Comparison of ENCODE assay signal across 12 cellular contexts in the genomic region with DNA sequence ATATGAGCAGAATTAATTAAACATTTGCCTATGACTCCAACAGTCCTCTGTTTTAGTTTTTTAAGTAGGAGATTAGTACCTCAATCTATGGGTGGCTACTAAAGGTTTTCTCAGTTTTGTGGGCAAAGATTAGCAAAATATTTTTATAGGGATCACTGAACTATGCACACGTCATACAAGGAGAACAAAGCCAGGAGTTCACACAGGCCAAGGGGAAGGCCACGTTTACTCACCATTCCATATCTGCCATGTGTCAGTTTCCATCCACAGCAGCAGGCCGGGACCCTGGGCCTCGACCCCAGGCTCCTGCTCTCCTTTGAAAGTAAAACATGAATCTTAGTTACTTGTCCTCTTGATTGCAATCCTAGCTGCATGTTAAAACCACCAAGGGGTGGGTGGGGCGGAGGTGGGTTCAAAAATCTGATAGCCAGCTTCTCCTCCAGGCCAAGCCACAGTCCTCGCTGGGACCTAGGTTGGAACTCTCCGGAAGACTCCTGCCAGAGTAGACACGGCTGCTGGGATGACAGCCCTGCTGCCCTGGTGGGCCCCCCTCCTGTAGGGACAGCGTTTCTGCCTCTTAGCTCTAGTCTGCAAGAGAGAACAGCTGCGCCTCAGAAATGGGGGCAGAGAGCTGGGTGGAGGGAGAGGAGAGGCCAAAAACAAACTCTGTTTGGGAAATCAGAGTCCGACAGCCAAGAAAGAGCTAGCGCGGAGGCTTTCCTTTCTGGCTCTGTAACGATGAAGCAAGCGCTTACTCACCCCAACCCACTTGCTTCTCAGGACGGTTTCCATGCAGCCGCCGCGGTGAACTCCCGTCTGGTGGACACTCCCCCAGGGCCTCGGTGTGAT. TPM values are rescaled to one million over a fixed set of nuclear protein-coding genes. Genes with fewer than 3 reads are reported as not detected.
DNase-seq lines count a peak whose midpoint lies in the region; ATAC-seq and TF ChIP-seq lines count a peak whose summit lies in the region.
"Had no signal": no experiment of that assay in that cellular context is flagged by ENCODE, and none has a peak within 500 bp of the region (broad histone marks: within the 10 kb centered on the region; RNA-seq: fewer than 3 reads in every experiment).

No MANE protein-coding gene starts in this region.

- peaks cover 75% of the 10 kb centered on the region for H3K36me3 Mint-ChIP-seq in activated naive CD8-positive, alpha-beta T cell treated with anti-CD3 and anti-CD28 coated beads, Interleukin-2, amount 50 U/mL, for 24 hours (ENCODE audit: low read depth)

- 75% methylated on average over 21 of the region's 21 CpGs for WGBS in smooth muscle cell (ENCODE audit: low lambda C conversion rate)

- H2AFZ ChIP-seq in smooth muscle cell (ENCODE audit: low read depth): no peak overlapping the region

- no peak for TF ChIP-seq CTCF in smooth muscle cell (IDR thresholded peaks at IDR 0.05; ENCODE audit: borderline replicate concordance, insufficient read depth, poor library complexity, severe bottlenecking)

- H3K36me3 ChIP-seq in smooth muscle cell (ENCODE audit: low read depth): peaks cover 26% of the 10 kb centered on the region

- no peaks in the 10 kb centered on the region for H3K4me1 ChIP-seq in smooth muscle cell (ENCODE audit: low read depth)

- H4K20me1 ChIP-seq in smooth muscle cell (ENCODE audit: low read depth): no peaks in the 10 kb centered on the region

- H3K27ac Mint-ChIP-seq in activated naive CD8-positive, alpha-beta T cell treated with anti-CD3 and anti-CD28 coated beads, Interleukin-2, amount 50 U/mL, for 24 hours: no peak overlapping the region

- no peaks in the 10 kb centered on the region for H3K4me1 Mint-ChIP-seq in activated naive CD8-positive, alpha-beta T cell treated with anti-CD3 and anti-CD28 coated beads, Interleukin-2, amount 50 U/mL, for 24 hours
- H3K4me1 Mint-ChIP-seq: CD8-positive, alpha-beta memory T cell had no signal

- peaks cover 29% of the 10 kb centered on the region for H3F3A ChIP-seq in smooth muscle cell (ENCODE audit: low read depth)

- H3K9me3 Mint-ChIP-seq in activated naive CD8-positive, alpha-beta T cell treated with anti-CD3 and anti-CD28 coated beads, Interleukin-2, amount 50 U/mL, for 24 hours: no peaks in the 10 kb centered on the region
- H3K9me3 Mint-ChIP-seq: CD8-positive, alpha-beta memory T cell had no signal

- H3K27ac ChIP-seq in caudate nucleus (ENCODE audit: low read depth, low read length) (peak overlapping the region; percentile 63), layer of hippocampus (ENCODE audit: low read depth, low read length) (peak overlapping the region; percentile 42), smooth muscle cell (ENCODE audit: low read depth) (peak overlapping the region; percentile 94)

- H3K4me3 ChIP-seq in smooth muscle cell: no peak overlapping the region

- peak; percentile 58 for DNase-seq in ELR (ENCODE audit: low read depth)
- DNase-seq in caudate nucleus (lab: John Stamatoyannopoulos, UW): peak in 30 of 61 donors; percentile 12 to 78 (median 42)
- DNase-seq in smooth muscle cell (lab: John Stamatoyannopoulos, UW; ENCODE audit: unreplicated experiment): no peak
- DNase-seq in activated naive CD8-positive, alpha-beta T cell treated with anti-CD3 and anti-CD28 coated beads, Interleukin-2, amount 50 U/mL, for 24 hours: no peak
- DNase-seq in foreskin melanocyte: no peak
- DNase-seq: activated naive CD4-positive, alpha-beta T cell treated with anti-CD3 and anti-CD28 coated beads, Interleukin-2, amount 50 U/mL, for 16 hours; CD8-positive, alpha-beta memory T cell; NCI-H1048; small intestine had no signal

- peak overlapping the region; percentile 78 for H3K9ac ChIP-seq in smooth muscle cell (ENCODE audit: low read depth)

- H3K27me3 ChIP-seq in layer of hippocampus (ENCODE audit: control insufficient read depth, insufficient read depth, low read length) (no peaks in the 10 kb centered on the region), smooth muscle cell (ENCODE audit: low read depth) (no peaks in the 10 kb centered on the region)

- no peak for ATAC-seq in GM19328 (IDR thresholded peaks at IDR 0.05; ENCODE audit: unreplicated experiment)
- ATAC-seq in HG02763 (IDR thresholded peaks at IDR 0.05; ENCODE audit: unreplicated experiment): no peak
- no peak for ATAC-seq in activated naive CD8-positive, alpha-beta T cell treated with anti-CD3 and anti-CD28 coated beads, Interleukin-2, amount 50 U/mL, for 24 hours

- no peak overlapping the region for H3K4me3 Mint-ChIP-seq in activated naive CD8-positive, alpha-beta T cell treated with anti-CD3 and anti-CD28 coated beads, Interleukin-2, amount 50 U/mL, for 24 hours
- H3K4me3 Mint-ChIP-seq: CD8-positive, alpha-beta memory T cell had no signal

- no peaks in the 10 kb centered on the region for H3K27me3 Mint-ChIP-seq in activated naive CD8-positive, alpha-beta T cell treated with anti-CD3 and anti-CD28 coated beads, Interleukin-2, amount 50 U/mL, for 24 hours
- H3K27me3 Mint-ChIP-seq: CD8-positive, alpha-beta memory T cell had no signal

- H3K4me2 ChIP-seq in smooth muscle cell: no peak overlapping the region

- H3K79me2 ChIP-seq in smooth muscle cell (ENCODE audit: low read depth): no peaks in the 10 kb centered on the region

- no peaks in the 10 kb centered on the region for H3K9me3 ChIP-seq in smooth muscle cell (replicated peaks; ENCODE audit: low read depth)

RNA-seq across cellular contexts. Expression of gene PITRM1, which starts 35.6 kb away (rescaled TPM):
- 55.9 and 61.3 TPM in 2 replicates for total RNA-seq in smooth muscle cell
- 49.2 and 53.8 TPM in 2 replicates for polyA plus RNA-seq in smooth muscle cell

Comparison
In these comparisons a context has a peak if more than half of its experiments do, and no peak if none do; other contexts are left out.
1. H3K27ac ChIP-seq: peak in every context shown above with its lines; median percentile 94 in smooth muscle cell; 63 in caudate nucleus; 42 in layer of hippocampus.